ENCODE assay signal across 38 cellular contexts in genomic region chr1:80453775-80454174, GRCh38.
"Had no signal": no experiment of that assay in that cellular context is flagged by ENCODE, and none has a peak within 500 bp of the region (broad histone marks: within the 10 kb centered on the region; RNA-seq: fewer than 3 reads in every experiment).

No MANE protein-coding gene starts in this region.

- H3K9me3 ChIP-seq: adrenal gland, ascending aorta, body of pancreas, breast epithelium had no signal

- H3K4me3 ChIP-seq: adrenal gland, ascending aorta, body of pancreas, breast epithelium, cardiac muscle cell had no signal

- H3K4me1 ChIP-seq: adrenal gland, ascending aorta, body of pancreas, breast epithelium had no signal

- H3K27me3 Mint-ChIP-seq: activated naive CD4-positive, alpha-beta T cell treated with anti-CD3 and anti-CD28 coated beads, Interleukin-2, amount 10 ng/mL, durations not matched to agents 7 days and 5 days; activated naive CD4-positive, alpha-beta T cell treated with anti-CD3 and anti-CD28 coated beads, Interleukin-2, amount 50 U/mL, for 24 hours; activated naive CD8-positive, alpha-beta T cell; activated naive CD8-positive, alpha-beta T cell treated with anti-CD3 and anti-CD28 coated beads for 36 hours; activated naive CD8-positive, alpha-beta T cell treated with anti-CD3 and anti-CD28 coated beads, Interleukin-2, amount 10 ng/mL, durations not matched to agents 7 days and 5 days; activated naive CD8-positive, alpha-beta T cell treated with anti-CD3 and anti-CD28 coated beads, Interleukin-2, amount 50 U/mL, for 24 hours; activated T-cell treated with anti-CD3 and anti-CD28 coated beads, Interleukin-2, amount 50 U/mL, for 24 hours; activated T-helper 17 cell treated with anti-CD3 and anti-CD28 coated beads, Interleukin-2, amount 50 U/mL, for 72 hours; central memory CD8-positive, alpha-beta T cell had no signal

- H3K36me3 ChIP-seq: adrenal gland, ascending aorta, brain microvascular endothelial cell, breast epithelium, cardiac muscle cell had no signal

- H3K36me3 Mint-ChIP-seq: activated naive CD4-positive, alpha-beta T cell treated with anti-CD3 and anti-CD28 coated beads, Interleukin-2, amount 10 ng/mL, durations not matched to agents 7 days and 5 days; activated naive CD4-positive, alpha-beta T cell treated with anti-CD3 and anti-CD28 coated beads, Interleukin-2, amount 50 U/mL, for 24 hours; activated naive CD4-positive, alpha-beta T cell treated with anti-CD3 and anti-CD28 coated beads, Interleukin-2, amount 50 U/mL, for 72 hours; activated naive CD8-positive, alpha-beta T cell; activated naive CD8-positive, alpha-beta T cell treated with anti-CD3 and anti-CD28 coated beads for 36 hours; activated naive CD8-positive, alpha-beta T cell treated with anti-CD3 and anti-CD28 coated beads, Interleukin-2, amount 10 ng/mL, durations not matched to agents 7 days and 5 days; brain had no signal

- DNase-seq: activated effector memory CD4-positive, alpha-beta T cell treated with anti-CD3 and anti-CD28 coated beads, Interleukin-2, amount 50 U/mL, for 16 hours; activated effector memory CD4-positive, alpha-beta T cell treated with Interleukin-2 at 50 U/mL for 16 hours; activated gamma-delta T cell; activated gamma-delta T cell treated with Interleukin-2 at 50 U/mL for 16 hours; activated naive CD4-positive, alpha-beta T cell; activated naive CD4-positive, alpha-beta T cell treated with anti-CD3 and anti-CD28 coated beads for 36 hours; activated naive CD4-positive, alpha-beta T cell treated with anti-CD3 and anti-CD28 coated beads, Interleukin-2, amount 10 ng/mL, durations not matched to agents 7 days and 5 days; activated naive CD4-positive, alpha-beta T cell treated with anti-CD3 and anti-CD28 coated beads, Interleukin-2, amount 50 U/mL, for 16 hours; activated naive CD4-positive, alpha-beta T cell treated with Interleukin-2 at 50 U/mL for 16 hours; activated naive CD8-positive, alpha-beta T cell treated with anti-CD3 and anti-CD28 coated beads for 36 hours; activated naive CD8-positive, alpha-beta T cell treated with anti-CD3 and anti-CD28 coated beads, Interleukin-2, amount 10 ng/mL, durations not matched to agents 7 days and 5 days; activated naive CD8-positive, alpha-beta T cell treated with anti-CD3 and anti-CD28 coated beads, Interleukin-2, amount 50 U/mL, for 24 hours; activated T-cell treated with anti-CD3 and anti-CD28 coated beads, Interleukin-2, amount 50 U/mL, for 1 hour; activated T-cell treated with anti-CD3 and anti-CD28 coated beads, Interleukin-2, amount 50 U/mL, for 24 hours; activated T-cell treated with anti-CD3 and anti-CD28 coated beads, Interleukin-2, amount 50 U/mL, for 4 hours; activated T-cell treated with anti-CD3 and anti-CD28 coated beads, Interleukin-2, amount 50 U/mL, for 48 hours; activated T-cell treated with anti-CD3 and anti-CD28 coated beads, Interleukin-2, amount 50 U/mL, for 72 hours; adrenal gland; amniotic stem cell; amygdala; anterior cingulate cortex; aorta; body of pancreas; brain microvascular endothelial cell; caudate nucleus; central memory CD4-positive, alpha-beta T cell; cerebellar nuclear complex had no signal

- H3K27me3 ChIP-seq: adrenal gland, ascending aorta, body of pancreas, brain microvascular endothelial cell, breast epithelium, cardiac muscle cell had no signal

- H3K4me1 Mint-ChIP-seq: activated naive CD4-positive, alpha-beta T cell treated with anti-CD3 and anti-CD28 coated beads, Interleukin-2, amount 10 ng/mL, durations not matched to agents 7 days and 5 days; activated naive CD4-positive, alpha-beta T cell treated with anti-CD3 and anti-CD28 coated beads, Interleukin-2, amount 50 U/mL, for 24 hours; activated naive CD8-positive, alpha-beta T cell treated with anti-CD3 and anti-CD28 coated beads for 36 hours; activated naive CD8-positive, alpha-beta T cell treated with anti-CD3 and anti-CD28 coated beads, Interleukin-2, amount 10 ng/mL, durations not matched to agents 7 days and 5 days; activated naive CD8-positive, alpha-beta T cell treated with anti-CD3 and anti-CD28 coated beads, Interleukin-2, amount 50 U/mL, for 24 hours; activated T-helper 17 cell treated with anti-CD3 and anti-CD28 coated beads, Interleukin-2, amount 50 U/mL, for 72 hours; brain; central memory CD8-positive, alpha-beta T cell had no signal

- H3K27ac ChIP-seq: adrenal gland, ascending aorta, body of pancreas, brain microvascular endothelial cell, breast epithelium, cardiac muscle cell had no signal

- H3K27ac Mint-ChIP-seq: activated naive CD4-positive, alpha-beta T cell treated with anti-CD3 and anti-CD28 coated beads for 36 hours; activated naive CD4-positive, alpha-beta T cell treated with anti-CD3 and anti-CD28 coated beads, Interleukin-2, amount 10 ng/mL, durations not matched to agents 7 days and 5 days; activated naive CD4-positive, alpha-beta T cell treated with anti-CD3 and anti-CD28 coated beads, Interleukin-2, amount 50 U/mL, for 24 hours; activated naive CD4-positive, alpha-beta T cell treated with anti-CD3 and anti-CD28 coated beads, Interleukin-2, amount 50 U/mL, for 72 hours; activated naive CD8-positive, alpha-beta T cell; activated naive CD8-positive, alpha-beta T cell treated with anti-CD3 and anti-CD28 coated beads for 36 hours; activated naive CD8-positive, alpha-beta T cell treated with anti-CD3 and anti-CD28 coated beads, Interleukin-2, amount 10 ng/mL, durations not matched to agents 7 days and 5 days; activated naive CD8-positive, alpha-beta T cell treated with anti-CD3 and anti-CD28 coated beads, Interleukin-2, amount 50 U/mL, for 24 hours; activated T-cell treated with anti-CD3 and anti-CD28 coated beads, Interleukin-2, amount 50 U/mL, for 24 hours; activated T-cell treated with anti-CD3 and anti-CD28 coated beads, Interleukin-2, amount 50 U/mL, for 72 hours; activated T-helper 1 cell treated with anti-CD3 and anti-CD28 coated beads, Interleukin-12 subunit alpha, Interleukin-12 subunit beta, Interleukin-2, Interleukin-4 antibody, amounts not matched to agents 30 ng/mL and 10 ng/mL and 1 ng/mL, durations not matched to agents 14 hours and 24 hours and 36 hours; activated T-helper 17 cell treated with anti-CD3 and anti-CD28 coated beads, Interleukin-2, amount 50 U/mL, for 72 hours; activated T-helper 2 cell treated with anti-CD3 and anti-CD28 coated beads, Interferon-gamma antibody, Interleukin-2, Interleukin-4, amounts not matched to agents 10 μg/mL and 5 μg/mL and 100 μg/mL, durations not matched to agents 14 hours and 24 hours and 36 hours; brain had no signal

- H3K9me3 Mint-ChIP-seq: activated naive CD4-positive, alpha-beta T cell treated with anti-CD3 and anti-CD28 coated beads for 36 hours; activated naive CD4-positive, alpha-beta T cell treated with anti-CD3 and anti-CD28 coated beads, Interleukin-2, amount 10 ng/mL, durations not matched to agents 7 days and 5 days; activated naive CD8-positive, alpha-beta T cell treated with anti-CD3 and anti-CD28 coated beads, Interleukin-2, amount 50 U/mL, for 24 hours had no signal

- H3K4me3 Mint-ChIP-seq: activated naive CD4-positive, alpha-beta T cell treated with anti-CD3 and anti-CD28 coated beads for 36 hours; activated naive CD4-positive, alpha-beta T cell treated with anti-CD3 and anti-CD28 coated beads, Interleukin-2, amount 10 ng/mL, durations not matched to agents 7 days and 5 days; activated naive CD4-positive, alpha-beta T cell treated with anti-CD3 and anti-CD28 coated beads, Interleukin-2, amount 50 U/mL, for 24 hours; activated naive CD8-positive, alpha-beta T cell; activated naive CD8-positive, alpha-beta T cell treated with anti-CD3 and anti-CD28 coated beads for 36 hours; activated naive CD8-positive, alpha-beta T cell treated with anti-CD3 and anti-CD28 coated beads, Interleukin-2, amount 10 ng/mL, durations not matched to agents 7 days and 5 days; activated naive CD8-positive, alpha-beta T cell treated with anti-CD3 and anti-CD28 coated beads, Interleukin-2, amount 50 U/mL, for 24 hours; activated T-cell treated with anti-CD3 and anti-CD28 coated beads, Interleukin-2, amount 50 U/mL, for 24 hours; activated T-cell treated with anti-CD3 and anti-CD28 coated beads, Interleukin-2, amount 50 U/mL, for 4 hours; activated T-cell treated with anti-CD3 and anti-CD28 coated beads, Interleukin-2, amount 50 U/mL, for 72 hours; activated T-helper 1 cell treated with anti-CD3 and anti-CD28 coated beads, Interleukin-12 subunit alpha, Interleukin-12 subunit beta, Interleukin-2, Interleukin-4 antibody, amounts not matched to agents 30 ng/mL and 10 ng/mL and 1 ng/mL, durations not matched to agents 14 hours and 24 hours and 36 hours; activated T-helper 17 cell treated with anti-CD3 and anti-CD28 coated beads, Interleukin-2, amount 50 U/mL, for 72 hours; brain; central memory CD8-positive, alpha-beta T cell had no signal

- ATAC-seq: activated naive CD4-positive, alpha-beta T cell treated with anti-CD3 and anti-CD28 coated beads, Interleukin-2, amount 50 U/mL, for 72 hours; activated naive CD8-positive, alpha-beta T cell treated with anti-CD3 and anti-CD28 coated beads, Interleukin-2, amount 50 U/mL, for 24 hours; activated T-cell treated with anti-CD3 and anti-CD28 coated beads, Interleukin-2, amount 50 U/mL, for 4 hours; activated T-cell treated with anti-CD3 and anti-CD28 coated beads, Interleukin-2, amount 50 U/mL, for 72 hours; activated T-helper 17 cell treated with anti-CD3 and anti-CD28 coated beads, Interleukin-2, amount 50 U/mL, for 72 hours; body of pancreas had no signal
